In genomic region chr6:162973975-162974374, GRCh38 we compare ENCODE assay signal across 19 cellular contexts.
DNase-seq lines count a peak whose midpoint lies in the region; ATAC-seq lines count a peak whose summit lies in the region.
"Had no signal": no experiment of that assay in that cellular context is flagged by ENCODE, and none has a peak within 500 bp of the region (broad histone marks: within the 10 kb centered on the region; RNA-seq: fewer than 3 reads in every experiment).

No MANE protein-coding gene starts in this region.

- H3K27me3 Mint-ChIP-seq in T-helper 2 cell treated with Interferon-gamma antibody and Interleukin-4, amounts not matched to agents 5 μg/mL and 100 μg/mL, for 36 hours (ENCODE audit: low read depth): no peaks in the 10 kb centered on the region

- no peak overlapping the region for H3K4me3 Mint-ChIP-seq in T-helper 2 cell treated with Interferon-gamma antibody and Interleukin-4, amounts not matched to agents 5 μg/mL and 100 μg/mL, for 36 hours
- H3K4me3 Mint-ChIP-seq: CD8-positive, alpha-beta T cell had no signal

- DNase-seq in NCI-H69 (lab: John Stamatoyannopoulos, UW): peak; percentile 10
- peak; percentile 8 for DNase-seq in midbrain (lab: John Stamatoyannopoulos, UW)
- DNase-seq in superior temporal gyrus (ENCODE audit: extremely low spot score): peak; percentile 60
- DNase-seq in T-helper 2 cell treated with Interferon-gamma antibody and Interleukin-4, amounts not matched to agents 5 μg/mL and 100 μg/mL, for 36 hours (ENCODE audit: low spot score): no peak
- DNase-seq in NCI-H526 treated with DMSO at 0.1 percent for 48 hours (lab: John Stamatoyannopoulos, UW): no peak
- DNase-seq: ACHN; CD8-positive, alpha-beta T cell; EL; HCEC 1CT; IMR-90; Kasumi-1; NCI-H1417; NCI-H2029 treated with DMSO at 0.1 percent for 48 hours; NCI-H2227 treated with DMSO at 0.1 percent for 48 hours; NCI-H774; Peyer's patch; SHP77 treated with DMSO at 0.1 percent for 48 hours had no signal

- H3K4me1 Mint-ChIP-seq in T-helper 2 cell treated with Interferon-gamma antibody and Interleukin-4, amounts not matched to agents 5 μg/mL and 100 μg/mL, for 36 hours (ENCODE audit: low read depth): no peaks in the 10 kb centered on the region

- no peak overlapping the region for H3K27ac Mint-ChIP-seq in T-helper 2 cell treated with Interferon-gamma antibody and Interleukin-4, amounts not matched to agents 5 μg/mL and 100 μg/mL, for 36 hours
- H3K27ac Mint-ChIP-seq: CD8-positive, alpha-beta T cell had no signal

- no peaks in the 10 kb centered on the region for H3K36me3 Mint-ChIP-seq in T-helper 2 cell treated with Interferon-gamma antibody and Interleukin-4, amounts not matched to agents 5 μg/mL and 100 μg/mL, for 36 hours (ENCODE audit: low read depth)
- H3K36me3 Mint-ChIP-seq: CD8-positive, alpha-beta T cell had no signal

- ATAC-seq in GM18867 (IDR thresholded peaks at IDR 0.05; ENCODE audit: unreplicated experiment): peak; percentile 59
- no peak for ATAC-seq in GM18861 (IDR thresholded peaks at IDR 0.05; ENCODE audit: unreplicated experiment)
- ATAC-seq: CD8-positive, alpha-beta T cell had no signal

- peaks cover 32% of the 10 kb centered on the region for H3K9me3 Mint-ChIP-seq in T-helper 2 cell treated with Interferon-gamma antibody and Interleukin-4, amounts not matched to agents 5 μg/mL and 100 μg/mL, for 36 hours

Comparison
In these comparisons a context has a peak if more than half of its experiments do, and no peak if none do; other contexts are left out.
1. DNase-seq: peak in NCI-H69 (single experiment), midbrain (single experiment) and superior temporal gyrus (single experiment); none in T-helper 2 cell treated with Interferon-gamma antibody and Interleukin-4, amounts not matched to agents 5 μg/mL and 100 μg/mL, for 36 hours (single experiment) and NCI-H526 treated with DMSO at 0.1 percent for 48 hours (single experiment).